8 cellular contexts compared by ENCODE assay signal in genomic region chr11:128342511-128343133, GRCh38.
DNase-seq lines count a peak whose midpoint lies in the region; ATAC-seq and TF ChIP-seq lines count a peak whose summit lies in the region.

No MANE protein-coding gene starts in this region.

- intact Hi-C loops in activated CD4-positive, alpha-beta T cell treated with anti-CD3 and anti-CD28 coated beads for 36 hours (cut with DNase I, micrococcal nuclease) = loop anchor here (1.0 to 5.0 kb wide), 13 partner anchors 13 to 288 kb away; no protein-coding TSS in a partner anchor

- H3K36me3 ChIP-seq in H7 (replicated peaks; ENCODE audit: control insufficient read depth, insufficient read depth, low read length) = no peaks in the 10 kb centered on the region

- no peak for TF ChIP-seq POLR2A in NB4 (IDR thresholded peaks at IDR 0.05; ENCODE audit: extremely low read depth, insufficient read length)

- H3K36me3 Mint-ChIP-seq in activated CD4-positive, alpha-beta T cell treated with anti-CD3 and anti-CD28 coated beads for 36 hours (ENCODE audit: low read depth) = peaks cover 10% of the 10 kb centered on the region

- no peaks in the 10 kb centered on the region for H3K27me3 ChIP-seq in H7 (ENCODE audit: control insufficient read depth, insufficient read depth, low read length)

- peak overlapping the region in 19 of 21 experiments; percentile 6 to 84 (median 62) for H3K27ac ChIP-seq in skin epidermis

- ATAC-seq in activated CD4-positive, alpha-beta T cell treated with anti-CD3 and anti-CD28 coated beads for 36 hours = peak; percentile 68
- no peak for ATAC-seq in HG03469 (IDR thresholded peaks at IDR 0.05; ENCODE audit: unreplicated experiment)

- H3K4me3 ChIP-seq in H7 (ENCODE audit: insufficient read depth, low read depth, low read length) (no peak overlapping the region), NB4 (ENCODE audit: low read depth, low read length) (no peak overlapping the region), fibroblast of mammary gland (ENCODE audit: control insufficient read depth, low read depth, low read length) (no peak overlapping the region), skin epidermis (no peak overlapping the region)

- H3K9me3 Mint-ChIP-seq in activated CD4-positive, alpha-beta T cell treated with anti-CD3 and anti-CD28 coated beads for 36 hours (ENCODE audit: low read depth) = peaks cover 4% of the 10 kb centered on the region

- peak overlapping the region; percentile 65 for H3K4me3 Mint-ChIP-seq in activated CD4-positive, alpha-beta T cell treated with anti-CD3 and anti-CD28 coated beads for 36 hours

- no peaks in the 10 kb centered on the region for H3K27me3 Mint-ChIP-seq in activated CD4-positive, alpha-beta T cell treated with anti-CD3 and anti-CD28 coated beads for 36 hours

- H3K27ac Mint-ChIP-seq in activated CD4-positive, alpha-beta T cell treated with anti-CD3 and anti-CD28 coated beads for 36 hours = peak overlapping the region; percentile 95

- DNase-seq in GM03348 (ENCODE audit: low spot score) (peak; percentile 77), H7 (peak; percentile 24), NB4 (ENCODE audit: low read depth) (peak; percentile 12), fibroblast of mammary gland (ENCODE audit: low read depth) (peak; percentile 41), HK-2 (ENCODE audit: unreplicated experiment) (no peak)
- peak; percentile 91 for DNase-seq in activated CD4-positive, alpha-beta T cell treated with anti-CD3 and anti-CD28 coated beads for 36 hours

- no peak for TF ChIP-seq CTCF in NB4 (IDR thresholded peaks at IDR 0.05; ENCODE audit: low read depth, low read length)
- TF ChIP-seq CTCF in fibroblast of mammary gland (conservative IDR thresholded peaks at IDR 0.05; ENCODE audit: control insufficient read depth, insufficient read depth, low read depth, low read length) = no peak

- H3K4me1 Mint-ChIP-seq in activated CD4-positive, alpha-beta T cell treated with anti-CD3 and anti-CD28 coated beads for 36 hours = peaks cover 97% of the 10 kb centered on the region

- CTCF ChIA-PET in activated CD4-positive, alpha-beta T cell treated with anti-CD3 and anti-CD28 coated beads for 36 hours (lab: Charles Lee) = interaction anchor here (0.5 to 4.7 kb wide), 15 partner anchors 14 to 287 kb away, joined by 3 to 37 read pairs (median 4); no protein-coding TSS in a partner anchor

- POLR2A ChIA-PET in activated CD4-positive, alpha-beta T cell treated with anti-CD3 and anti-CD28 coated beads for 36 hours (lab: Charles Lee) = interaction anchor here (0.6 to 3.1 kb wide), 3 partner anchors 18 to 153 kb away, joined by 5 to 39 read pairs (median 7); no protein-coding TSS in a partner anchor
